16 cellular contexts compared by ENCODE assay signal in the genomic region with DNA sequence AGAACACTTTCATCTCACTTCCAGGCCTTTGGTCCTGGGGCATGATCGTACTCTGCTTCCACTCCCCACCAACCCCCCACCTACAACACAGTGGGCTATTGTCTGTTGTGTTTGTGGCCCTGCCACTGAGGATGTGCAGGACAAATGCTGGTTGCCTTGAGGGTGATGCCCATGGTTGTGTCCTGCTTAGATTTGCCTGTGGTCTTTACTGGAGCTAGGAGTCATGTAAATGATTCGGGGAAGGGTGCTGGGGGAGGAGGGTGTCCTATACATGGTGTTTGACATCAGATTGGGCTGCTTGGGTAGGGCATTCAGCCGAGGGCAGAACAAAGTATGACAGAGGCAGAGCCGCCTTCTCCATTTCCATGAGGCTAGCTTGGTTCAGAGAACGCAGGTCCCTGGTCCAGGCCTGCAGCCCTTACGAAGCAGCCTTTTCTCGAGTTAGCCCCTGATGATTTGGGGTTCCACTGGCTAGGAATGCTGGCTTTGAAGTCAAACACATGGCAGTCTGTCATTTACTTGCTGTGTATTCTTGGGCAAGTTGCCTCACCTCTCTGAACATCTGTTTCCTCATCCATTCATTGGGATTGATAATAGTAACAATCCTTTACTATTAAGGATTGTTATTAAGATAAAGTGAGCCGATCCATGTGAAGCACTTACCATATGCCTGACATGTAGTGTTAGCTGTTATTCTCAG. TPM values are rescaled to one million over a fixed set of nuclear protein-coding genes. Genes with fewer than 3 reads are reported as not detected.
A peak's percentile ranks its signal among the peaks of the same experiment; 100 is the strongest.
DNase-seq lines count a peak whose midpoint lies in the region; ATAC-seq, FAIRE-seq and TF ChIP-seq lines count a peak whose summit lies in the region.
"Had no signal": no experiment of that assay in that cellular context is flagged by ENCODE, and none has a peak within 500 bp of the region (broad histone marks: within the 10 kb centered on the region; RNA-seq: fewer than 3 reads in every experiment).

No MANE protein-coding gene starts in this region.

- H3K79me2 ChIP-seq in PC-3 (ENCODE audit: low read length) (no peaks in the 10 kb centered on the region), endothelial cell of umbilical vein (ENCODE audit: control insufficient read depth, insufficient read depth, low read length) (no peaks in the 10 kb centered on the region), osteoblast (ENCODE audit: insufficient read depth, low read length) (peaks cover 58% of the 10 kb centered on the region)

- H3F3A ChIP-seq in PC-3 (ENCODE audit: low read length, unreplicated experiment), result no peaks in the 10 kb centered on the region

- CTCF ChIA-PET in PC-3 (lab: Charles Lee) (no interaction called here), endothelial cell of umbilical vein (lab: Charles Lee) (interaction anchor here (1.2 to 1.4 kb wide), 2 partner anchors 40 to 88 kb away, joined by 4 to 5 read pairs; no protein-coding TSS in a partner anchor)

- H3K27ac ChIP-seq in PC-3 (ENCODE audit: low read length) (peak overlapping the region; percentile 36), endothelial cell of umbilical vein (ENCODE audit: insufficient read depth, low read depth, low read length) (no peak overlapping the region), osteoblast (ENCODE audit: low read depth, low read length) (peak overlapping the region; percentile 53)
- H3K27ac ChIP-seq: brain microvascular endothelial cell had no signal

- dilution Hi-C loops in endothelial cell of umbilical vein (cut with MboI; ENCODE audit: extremely low pct_ligation_motif_present, low sequenced_read_pairs), result no loop called here

- TF ChIP-seq CTCF in PC-3 (conservative IDR thresholded peaks at IDR 0.05; ENCODE audit: low read depth, low read length), result no peak
- TF ChIP-seq CTCF in endothelial cell of umbilical vein (IDR thresholded peaks at IDR 0.05; ENCODE audit: extremely low read depth in 1 of 2, insufficient read depth in 1 of 2, low read depth in 1 of 2, low read length in 2 of 2), result no peak
- TF ChIP-seq CTCF in osteoblast (IDR thresholded peaks at IDR 0.05; ENCODE audit: extremely low read depth, low read depth, low read length), result no peak
- TF ChIP-seq CTCF in omental fat pad (IDR thresholded peaks at IDR 0.05), result no peak

- H3K9me2 ChIP-seq in PC-3 (replicated peaks; ENCODE audit: low read length), result no peaks in the 10 kb centered on the region

- no peaks in the 10 kb centered on the region for H3K9me3 ChIP-seq in PC-3 (ENCODE audit: low read length)
- no peaks in the 10 kb centered on the region for H3K9me3 ChIP-seq in endothelial cell of umbilical vein (replicated peaks; ENCODE audit: control insufficient read depth, insufficient read depth, low read length)
- no peaks in the 10 kb centered on the region for H3K9me3 ChIP-seq in osteoblast (ENCODE audit: low read depth, low read length)

- POLR2A ChIA-PET in PC-3 (lab: Charles Lee; ENCODE audit: unreplicated experiment), result no interaction called here
- POLR2A ChIA-PET in endothelial cell of umbilical vein (lab: Charles Lee), result interaction anchor here (1.0 kb wide), 1 partner anchor 16 kb away, joined by 3 read pairs; no protein-coding TSS in a partner anchor

- H3K27me3 ChIP-seq in PC-3 (ENCODE audit: low read length), result no peaks in the 10 kb centered on the region
- no peaks in the 10 kb centered on the region for H3K27me3 ChIP-seq in endothelial cell of umbilical vein (ENCODE audit: control insufficient read depth in 2 of 2, insufficient read depth in 2 of 2, low read length in 2 of 2)
- no peaks in the 10 kb centered on the region for H3K27me3 ChIP-seq in osteoblast (ENCODE audit: insufficient read depth, low read length)
- H3K27me3 ChIP-seq: brain microvascular endothelial cell had no signal

- H3K36me3 ChIP-seq in PC-3 (ENCODE audit: low read depth, low read length), result no peaks in the 10 kb centered on the region
- H3K36me3 ChIP-seq in endothelial cell of umbilical vein (ENCODE audit: control insufficient read depth in 2 of 2, extremely low read depth in 1 of 2, insufficient read depth in 2 of 2, low read length in 2 of 2), result no peaks in the 10 kb centered on the region
- no peaks in the 10 kb centered on the region for H3K36me3 ChIP-seq in osteoblast (ENCODE audit: insufficient read depth, low read length)
- H3K36me3 ChIP-seq: brain microvascular endothelial cell had no signal

- H4K20me1 ChIP-seq in PC-3 (ENCODE audit: low read length), result no peaks in the 10 kb centered on the region
- no peaks in the 10 kb centered on the region for H4K20me1 ChIP-seq in endothelial cell of umbilical vein (replicated peaks; ENCODE audit: control insufficient read depth, extremely low read depth, insufficient read depth, low read length)
- H4K20me1 ChIP-seq in osteoblast (ENCODE audit: insufficient read depth, low read length), result no peaks in the 10 kb centered on the region

- intact Hi-C loops in PC-3 (cut with micrococcal nuclease) (no loop called here), endothelial cell of umbilical vein (cut with micrococcal nuclease) (no loop called here)

- no peak for TF ChIP-seq POLR2A in endothelial cell of umbilical vein (IDR thresholded peaks at IDR 0.05; ENCODE audit: low read depth, low read length)

- no peak overlapping the region for H3K9ac ChIP-seq in PC-3 (ENCODE audit: low read length)
- no peak overlapping the region for H3K9ac ChIP-seq in endothelial cell of umbilical vein (replicated peaks; ENCODE audit: extremely low read depth, insufficient read depth, low read length)

- no peak for FAIRE-seq in endothelial cell of umbilical vein (lab: Jason Lieb, UNC)
- FAIRE-seq: D721Med, frontal cortex, GM19239, kidney had no signal

- H3K4me3 ChIP-seq in PC-3 (ENCODE audit: low read length) (no peak overlapping the region), endothelial cell of umbilical vein (replicated peaks in 1 of 3; ENCODE audit: insufficient read depth in 1 of 3, low read depth in 1 of 3, low read length in 3 of 3) (no peak overlapping the region), osteoblast (ENCODE audit: insufficient read depth, low read length) (no peak overlapping the region)

- BruUV-seq in PC-3 (replicated peaks; lab: Mats Ljungman, UMichigan) (no TSS peak), endothelial cell of umbilical vein (replicated peaks; lab: Mats Ljungman, UMichigan) (TSS peak; percentile 95)

- H3K4me1 ChIP-seq in PC-3 (ENCODE audit: insufficient read depth, low read length) (peaks cover 18% of the 10 kb centered on the region), endothelial cell of umbilical vein (ENCODE audit: control insufficient read depth, extremely low read depth, insufficient read depth, low read length) (peaks cover 13% of the 10 kb centered on the region), osteoblast (ENCODE audit: insufficient read depth, low read length) (peaks cover 46% of the 10 kb centered on the region)

- H2AFZ ChIP-seq in PC-3 (ENCODE audit: low read length) (no peak overlapping the region), endothelial cell of umbilical vein (ENCODE audit: low read depth, low read length) (no peak overlapping the region), osteoblast (ENCODE audit: low read length) (no peak overlapping the region)

- DNase-seq in Ammon's horn (ENCODE audit: low spot score), result peak; percentile 83
- no peak for DNase-seq in PC-3
- DNase-seq in endothelial cell of umbilical vein (ENCODE audit: low read depth, low spot score), result no peak
- peak; percentile 59 for DNase-seq in osteoblast (ENCODE audit: insufficient read length, low spot score, missing footprints)
- DNase-seq in omental fat pad (ENCODE audit: low spot score), result no peak
- no peak for DNase-seq in cerebellum (ENCODE audit: low spot score)
- no peak for DNase-seq in activated naive CD4-positive, alpha-beta T cell treated with Interleukin-2 at 50 U/mL for 16 hours
- DNase-seq: activated CD4-positive, alpha-beta T cell treated with anti-CD3 and anti-CD28 coated beads, Interleukin-2, amount 50 U/mL, for 1 hour; effector memory CD8-positive, alpha-beta T cell; kidney; stimulated activated CD4-positive, alpha-beta T cell treated with anti-CD3 and anti-CD28 coated beads, Interleukin-4, amount 100 ng/mL, for 1 hour had no signal

- no peak for ATAC-seq in PC-3
- no peak for ATAC-seq in omental fat pad (ENCODE audit: low FRiP score)
- ATAC-seq in HG03135 (IDR thresholded peaks at IDR 0.05; ENCODE audit: unreplicated experiment), result no peak
- ATAC-seq: effector memory CD8-positive, alpha-beta T cell had no signal

- no peaks in the 10 kb centered on the region for H3K9me1 ChIP-seq in endothelial cell of umbilical vein (replicated peaks; ENCODE audit: control insufficient read depth, extremely low read depth, insufficient read depth, low read length)

- H3K4me2 ChIP-seq in PC-3 (ENCODE audit: low read length) (0 out of 2 replicates have a peak overlapping the region, but pooled peaks have one; percentile 7), endothelial cell of umbilical vein (ENCODE audit: insufficient read depth, low read length) (no peak overlapping the region), osteoblast (ENCODE audit: insufficient read depth, low read length) (peak overlapping the region; percentile 14)

TF ChIP-seq in endothelial cell of umbilical vein, 7 proteins besides CTCF, POLR2A, EP300 and RAD21 (continues in another document):
- TF ChIP-seq GATA2 (IDR thresholded peaks at IDR 0.05; ENCODE audit: insufficient read depth, insufficient read length, low read depth, low read length) (no peak), POLR2AphosphoS5 (IDR thresholded peaks at IDR 0.05; ENCODE audit: insufficient read depth, low read depth, low read length) (no peak), MYC (IDR thresholded peaks at IDR 0.05; ENCODE audit: low read depth, low read length) (no peak), FOS (IDR thresholded peaks at IDR 0.05; ENCODE audit: borderline replicate concordance, insufficient read depth, low read length) (no peak), EZH2 (IDR thresholded peaks at IDR 0.05; ENCODE audit: borderline replicate concordance, low read depth, low read length, severe bottlenecking) (no peak), JUN (IDR thresholded peaks at IDR 0.05; ENCODE audit: borderline replicate concordance, insufficient read depth, insufficient read length, low read depth) (no peak)

RNA-seq across cellular contexts. Expression of gene CORO2B, which starts 6.9 kb away (rescaled TPM):
- total RNA-seq in PC-3 (2014; rRNA removed) (0.66 and 0.92 TPM in 2 replicates), endothelial cell of umbilical vein (2.9 and 3.7 TPM in 2 replicates), osteoblast (10.5 and 14.1 TPM in 2 replicates), omental fat pad (10 to 100 TPM in 3 of 4 donors, 1 to 10 TPM in 1; 4.7 to 18.8 (median 13.7) TPM), cerebellum (30.2 TPM)
- polyA plus RNA-seq in endothelial cell of umbilical vein, result 2.4 and 2.9 TPM in 2 replicates
- 2.0 and 2.2 TPM in 2 replicates for polyA plus RNA-seq in endothelial cell of umbilical vein (2011; cell fraction: cytosol; rRNA removed)
- polyA plus RNA-seq in endothelial cell of umbilical vein (2011; cell fraction: nucleus; rRNA removed), result 2.3 TPM in 2 replicates
- polyA plus RNA-seq in endothelial cell of umbilical vein (2012), result 0.50 and 1.1 TPM in 2 replicates
- polyA minus RNA-seq in endothelial cell of umbilical vein, result 2.6 and 2.7 TPM in 2 replicates
- polyA minus RNA-seq in endothelial cell of umbilical vein (2011; cell fraction: cytosol; rRNA and poly(A)+ RNA removed), result not detected
- 0.91 and 1.3 TPM in 2 replicates for polyA minus RNA-seq in endothelial cell of umbilical vein (2011; cell fraction: nucleus; rRNA and poly(A)+ RNA removed)

Comparison
In these comparisons a context has a peak if more than half of its experiments do, and no peak if none do; other contexts are left out.
1. DNase-seq: peak in Ammon's horn (single experiment) and osteoblast (single experiment); none in PC-3 (single experiment), endothelial cell of umbilical vein (single experiment), omental fat pad (single experiment), cerebellum (single experiment) and activated naive CD4-positive, alpha-beta T cell treated with Interleukin-2 at 50 U/mL for 16 hours (single experiment).